In the genomic region with DNA sequence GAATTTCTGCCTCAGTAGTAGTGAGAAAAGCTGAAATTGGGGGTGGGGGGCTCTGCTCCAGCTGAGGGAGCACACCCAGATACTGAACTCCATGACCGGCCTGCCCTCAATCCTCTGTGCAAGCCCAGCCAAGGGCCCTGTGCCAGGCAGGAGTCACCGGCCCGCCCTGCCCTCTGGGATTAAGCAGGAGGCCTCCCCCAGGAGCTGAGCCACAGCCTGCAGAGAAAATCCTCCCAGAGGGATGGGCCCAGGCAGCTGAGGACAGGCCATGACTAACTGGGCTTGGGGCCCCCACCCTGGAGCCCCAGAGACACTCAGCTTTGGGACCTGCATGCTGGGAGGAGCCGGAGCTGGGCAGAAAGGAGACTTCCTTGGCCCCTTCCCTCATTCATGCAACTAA, we compare ENCODE assay signal across 16 cellular contexts. TPM values are rescaled to one million over a fixed set of nuclear protein-coding genes. Genes with fewer than 3 reads are reported as not detected.
A peak's percentile ranks its signal among the peaks of the same experiment; 100 is the strongest.
DNase-seq lines count a peak whose midpoint lies in the region; ATAC-seq and TF ChIP-seq lines count a peak whose summit lies in the region.
"Had no signal": no experiment of that assay in that cellular context is flagged by ENCODE, and none has a peak within 500 bp of the region (broad histone marks: within the 10 kb centered on the region; RNA-seq: fewer than 3 reads in every experiment).

No MANE protein-coding gene starts in this region.

- WGBS in gastroesophageal sphincter (ENCODE audit: low coverage in 1 of 2), 2 donors: 33 to 34% methylated on average over 1 to 4 of the region's 4 CpGs
- 20 to 68% methylated on average over 1 to 4 of the region's 4 CpGs for WGBS in transverse colon (ENCODE audit: low coverage in 1 of 2), 2 donors

- H3K27me3 ChIP-seq in adipocyte (replicated peaks; ENCODE audit: control insufficient read depth, insufficient read depth, low read length) (no peaks in the 10 kb centered on the region), gastroesophageal sphincter (no peaks in the 10 kb centered on the region), skeletal muscle tissue (ENCODE audit: control insufficient read depth in 3 of 3, insufficient read depth in 3 of 3, low read length in 3 of 3) (no peaks in the 10 kb centered on the region), transverse colon (no peaks in the 10 kb centered on the region)
- peaks cover 3% of the 10 kb centered on the region for H3K27me3 ChIP-seq in CD8-positive, alpha-beta T cell (ENCODE audit: insufficient read depth, low read length)

- TF ChIP-seq POLR2A in gastroesophageal sphincter (IDR thresholded peaks at IDR 0.05) (no peak), transverse colon (IDR thresholded peaks at IDR 0.05) (no peak)

- no peaks in the 10 kb centered on the region for H3K9me3 Mint-ChIP-seq in CD8-positive, alpha-beta T cell
- H3K9me3 Mint-ChIP-seq: CD4-positive, alpha-beta memory T cell; effector memory CD8-positive, alpha-beta T cell; neural crest cell; T-helper 1 cell treated with Interleukin-12 subunit alpha and Interleukin-12 subunit beta and Interleukin-4 antibody, amounts not matched to agents 30 μg/mL and 1 μg/mL, for 36 hours had no signal

- peaks cover 3% of the 10 kb centered on the region for H3K27me3 Mint-ChIP-seq in CD8-positive, alpha-beta T cell (ENCODE audit: low read depth)

- TF ChIP-seq CTCF in gastroesophageal sphincter (IDR thresholded peaks at IDR 0.05): no peak
- TF ChIP-seq CTCF in CD8-positive, alpha-beta T cell (IDR thresholded peaks at IDR 0.05): no peak
- TF ChIP-seq CTCF in transverse colon (IDR thresholded peaks at IDR 0.05): no peak

- CTCF ChIA-PET in CD8-positive, alpha-beta T cell (lab: Charles Lee): no interaction called here

- no peak overlapping the region for H3K27ac Mint-ChIP-seq in CD8-positive, alpha-beta T cell
- H3K27ac Mint-ChIP-seq: activated naive CD8-positive, alpha-beta T cell; CD4-positive, alpha-beta memory T cell; effector memory CD8-positive, alpha-beta T cell; T-helper 1 cell treated with Interleukin-12 subunit alpha and Interleukin-12 subunit beta and Interleukin-4 antibody, amounts not matched to agents 30 μg/mL and 1 μg/mL, for 36 hours had no signal

- ATAC-seq in gastroesophageal sphincter: peak; percentile 34
- no peak for ATAC-seq in CD8-positive, alpha-beta T cell
- ATAC-seq: effector memory CD8-positive, alpha-beta T cell; stimulated activated naive CD8-positive, alpha-beta T cell treated with anti-CD3 and anti-CD28 coated beads, Interleukin-15, Interleukin-2, amounts not matched to agents 100 U/mL and 50 U/mL, for 24 hours had no signal

- TF ChIP-seq EP300 in gastroesophageal sphincter (IDR thresholded peaks at IDR 0.05) (no peak), transverse colon (IDR thresholded peaks at IDR 0.05; ENCODE audit: low read depth) (no peak)

- intact Hi-C loops in CD8-positive, alpha-beta T cell (cut with DNase I, micrococcal nuclease): no loop called here
- intact Hi-C loops in transverse colon (cut with DNase I; ENCODE audit: low total_unique reads): no loop called here

- H3K4me3 ChIP-seq in adipocyte (ENCODE audit: low read length) (no peak overlapping the region), gastroesophageal sphincter (no peak overlapping the region), skeletal muscle tissue (ENCODE audit: low read length in 3 of 3) (no peak overlapping the region), transverse colon (no peak overlapping the region)
- H3K4me3 ChIP-seq in CD8-positive, alpha-beta T cell (ENCODE audit: low read depth, low read length): no peak overlapping the region

- DNase-seq in GM04503 (ENCODE audit: low read depth) (peak; percentile 37), adipocyte (ENCODE audit: low read depth) (peak; percentile 78), iPS-NIHi7 (ENCODE audit: extremely low spot score) (no peak), transverse colon (no peak), NCI-H1436 treated with DMSO at 0.1 percent for 48 hours (lab: John Stamatoyannopoulos, UW) (no peak)
- DNase-seq in CD8-positive, alpha-beta T cell: no peak
- DNase-seq: activated CD8-positive, alpha-beta memory T cell treated with anti-CD3 and anti-CD28 coated beads for 24 hours; CD4-positive, alpha-beta memory T cell; effector memory CD8-positive, alpha-beta T cell; NCI-H69; stimulated activated naive CD8-positive, alpha-beta T cell treated with anti-CD3 and anti-CD28 coated beads, Interleukin-15, Interleukin-2, amounts not matched to agents 100 U/mL and 50 U/mL, for 24 hours had no signal

- in situ Hi-C loops in transverse colon (cut with MboI; ENCODE audit: low pct_ligation_motif_present in 1 of 4, low pct_unique_long_range_greater_than_20kb in 1 of 4, low sequenced_read_pairs in 3 of 4): no loop called here

- H3K9me3 ChIP-seq in adipocyte (ENCODE audit: control insufficient read depth, low read length): no peaks in the 10 kb centered on the region
- no peaks in the 10 kb centered on the region for H3K9me3 ChIP-seq in gastroesophageal sphincter
- no peaks in the 10 kb centered on the region for H3K9me3 ChIP-seq in skeletal muscle tissue (ENCODE audit: control insufficient read depth in 3 of 3, low read length in 3 of 3)
- H3K9me3 ChIP-seq in CD8-positive, alpha-beta T cell (ENCODE audit: low read length): no peaks in the 10 kb centered on the region
- no peaks in the 10 kb centered on the region for H3K9me3 ChIP-seq in transverse colon

- H3K4me3 Mint-ChIP-seq in CD8-positive, alpha-beta T cell: no peak overlapping the region
- H3K4me3 Mint-ChIP-seq: activated naive CD8-positive, alpha-beta T cell; CD4-positive, alpha-beta memory T cell; effector memory CD8-positive, alpha-beta T cell; neural crest cell; T-helper 1 cell treated with Interleukin-12 subunit alpha and Interleukin-12 subunit beta and Interleukin-4 antibody, amounts not matched to agents 30 μg/mL and 1 μg/mL, for 36 hours had no signal

- peaks cover 4% of the 10 kb centered on the region for H3K4me1 Mint-ChIP-seq in CD8-positive, alpha-beta T cell (ENCODE audit: low read depth)
- H3K4me1 Mint-ChIP-seq: CD4-positive, alpha-beta memory T cell had no signal

- POLR2A ChIA-PET in CD8-positive, alpha-beta T cell (lab: Charles Lee): no interaction called here

- H3K36me3 Mint-ChIP-seq in CD8-positive, alpha-beta T cell: no peaks in the 10 kb centered on the region
- H3K36me3 Mint-ChIP-seq: activated naive CD8-positive, alpha-beta T cell; CD4-positive, alpha-beta memory T cell had no signal

- H3K36me3 ChIP-seq in adipocyte (ENCODE audit: control insufficient read depth, insufficient read depth, low read length, severe bottlenecking) (no peaks in the 10 kb centered on the region), gastroesophageal sphincter (no peaks in the 10 kb centered on the region), skeletal muscle tissue (ENCODE audit: control insufficient read depth in 3 of 3, insufficient read depth in 3 of 3, low read length in 3 of 3) (peaks cover 9 to 19% (median 14%) of the 10 kb centered on the region in 3 donors), transverse colon (no peaks in the 10 kb centered on the region)
- no peaks in the 10 kb centered on the region for H3K36me3 ChIP-seq in CD8-positive, alpha-beta T cell (ENCODE audit: insufficient read depth, low read length)

- H3K4me1 ChIP-seq in adipocyte (ENCODE audit: control insufficient read depth, insufficient read depth, low read length) (peaks cover 65% of the 10 kb centered on the region), gastroesophageal sphincter (peaks cover 0 to 94% (median 39%) of the 10 kb centered on the region in 3 donors), skeletal muscle tissue (ENCODE audit: control insufficient read depth in 3 of 3, insufficient read depth in 3 of 3, low read length in 3 of 3) (peaks cover 23 to 53% (median 37%) of the 10 kb centered on the region in 3 donors), transverse colon (peaks cover 0 to 6% (median 0%) of the 10 kb centered on the region in 4 donors)
- no peaks in the 10 kb centered on the region for H3K4me1 ChIP-seq in CD8-positive, alpha-beta T cell (ENCODE audit: insufficient read depth, low read length)

- H3K9ac ChIP-seq in adipocyte (ENCODE audit: low read length) (no peak overlapping the region), skeletal muscle tissue (ENCODE audit: low read depth in 1 of 3, low read length in 3 of 3) (peak overlapping the region in 1 of 3 donors; percentile 54)

- H3K27ac ChIP-seq in gastroesophageal sphincter (peak overlapping the region; percentile 2 to 86 (median 80)), skeletal muscle tissue (ENCODE audit: low read depth, low read length) (peak overlapping the region; percentile 16), transverse colon (peak overlapping the region in 2 of 4 donors; percentile 21 to 77)
- no peak overlapping the region for H3K27ac ChIP-seq in CD8-positive, alpha-beta T cell (ENCODE audit: low read depth, low read length)

RNA-seq across cellular contexts. Expression of gene MN1, which starts 48.8 kb away (rescaled TPM):
- total RNA-seq in gastroesophageal sphincter: 10 to 100 TPM; 13.4 to 52.8 (median 28.5) TPM
- total RNA-seq in skeletal muscle tissue: 2.6 TPM
- total RNA-seq in CD8-positive, alpha-beta T cell: under 1 TPM; 0.36 to 0.38 TPM
- 1 to 10 TPM; 1.1 to 4.2 (median 3.0) TPM for total RNA-seq in transverse colon

Comparison
In these comparisons a context has a peak if more than half of its experiments do, and no peak if none do; other contexts are left out.
1. DNase-seq: peak in GM04503 (single experiment) and adipocyte (single experiment); none in CD8-positive, alpha-beta T cell (0 of 7), iPS-NIHi7 (single experiment), transverse colon (single experiment) and NCI-H1436 treated with DMSO at 0.1 percent for 48 hours (single experiment).